In genomic region chr15:40443846-40444245, GRCh38 we compare ENCODE assay signal across 10 cellular contexts. TPM values are rescaled to one million over a fixed set of nuclear protein-coding genes. Genes with fewer than 3 reads are reported as not detected.
DNase-seq lines count a peak whose midpoint lies in the region; ATAC-seq and TF ChIP-seq lines count a peak whose summit lies in the region.
"Had no signal": no experiment of that assay in that cellular context is flagged by ENCODE, and none has a peak within 500 bp of the region (broad histone marks: within the 10 kb centered on the region; RNA-seq: fewer than 3 reads in every experiment).

No MANE protein-coding gene starts in this region.

- H3K27me3 Mint-ChIP-seq in activated CD4-positive, alpha-beta memory T cell treated with anti-CD3 and anti-CD28 coated beads, Interleukin-2, amount 10 ng/mL, durations not matched to agents 7 days and 5 days, result peaks cover 27% of the 10 kb centered on the region
- peaks cover 1% of the 10 kb centered on the region for H3K27me3 Mint-ChIP-seq in activated CD4-positive, alpha-beta memory T cell treated with anti-CD3 and anti-CD28 coated beads for 36 hours
- peaks cover 5% of the 10 kb centered on the region for H3K27me3 Mint-ChIP-seq in glutamatergic neuron (ENCODE audit: unreplicated experiment)

- H3K4me3 ChIP-seq in NT2/D1 (ENCODE audit: insufficient read length, low read depth), result no peak overlapping the region

- intact Hi-C loops in activated CD4-positive, alpha-beta memory T cell treated with anti-CD3 and anti-CD28 coated beads for 36 hours (cut with micrococcal nuclease), result loop anchor here (2.0 to 5.0 kb wide), 2 partner anchors 48 to 63 kb away; no protein-coding TSS in a partner anchor

- no peaks in the 10 kb centered on the region for H3K27me3 ChIP-seq in NT2/D1 (ENCODE audit: insufficient read depth, insufficient read length)

- peaks cover 8% of the 10 kb centered on the region for H3K36me3 Mint-ChIP-seq in activated CD4-positive, alpha-beta memory T cell treated with anti-CD3 and anti-CD28 coated beads, Interleukin-2, amount 10 ng/mL, durations not matched to agents 7 days and 5 days (ENCODE audit: low read depth)
- H3K36me3 Mint-ChIP-seq in activated CD4-positive, alpha-beta memory T cell treated with anti-CD3 and anti-CD28 coated beads for 36 hours, result no peaks in the 10 kb centered on the region
- no peaks in the 10 kb centered on the region for H3K36me3 Mint-ChIP-seq in glutamatergic neuron (ENCODE audit: unreplicated experiment)
- H3K36me3 Mint-ChIP-seq in stimulated activated effector memory CD8-positive, alpha-beta T cell treated with anti-CD3 and anti-CD28 coated beads, Interleukin-12 subunit alpha, Interleukin-12 subunit beta, amount 100 ng/mL, for 72 hours, result peaks cover 7% of the 10 kb centered on the region

- H3K9ac ChIP-seq in NT2/D1 (ENCODE audit: insufficient read length, low read depth), result peak overlapping the region; percentile 79

- POLR2A ChIA-PET in activated CD4-positive, alpha-beta memory T cell treated with anti-CD3 and anti-CD28 coated beads, Interleukin-2, amount 10 ng/mL, durations not matched to agents 7 days and 5 days (lab: Charles Lee), result interaction anchor here (0.9 to 1.6 kb wide), 2 partner anchors 48 to 136 kb away, joined by 4 to 6 read pairs; partner anchors contain the start of gene PLCB2
- POLR2A ChIA-PET in activated CD4-positive, alpha-beta memory T cell treated with anti-CD3 and anti-CD28 coated beads for 36 hours (lab: Charles Lee), result interaction anchor here (1.3 kb wide), 1 partner anchor 11 kb away, joined by 4 read pairs; no protein-coding TSS in a partner anchor

- H3K4me1 ChIP-seq in NT2/D1 (ENCODE audit: insufficient read depth, insufficient read length), result peaks cover 14% of the 10 kb centered on the region

- H3K4me3 Mint-ChIP-seq in activated CD4-positive, alpha-beta memory T cell treated with anti-CD3 and anti-CD28 coated beads, Interleukin-2, amount 10 ng/mL, durations not matched to agents 7 days and 5 days, result peak overlapping the region; percentile 34
- no peak overlapping the region for H3K4me3 Mint-ChIP-seq in activated CD4-positive, alpha-beta memory T cell treated with anti-CD3 and anti-CD28 coated beads for 36 hours
- H3K4me3 Mint-ChIP-seq in glutamatergic neuron (ENCODE audit: unreplicated experiment), result peak overlapping the region; percentile 91
- H3K4me3 Mint-ChIP-seq in stimulated activated effector memory CD8-positive, alpha-beta T cell treated with anti-CD3 and anti-CD28 coated beads, Interleukin-12 subunit alpha, Interleukin-12 subunit beta, amount 100 ng/mL, for 72 hours, result peak overlapping the region; percentile 100

- TF ChIP-seq CTCF in glutamatergic neuron (IDR thresholded peaks at IDR 0.05; ENCODE audit: partially characterized antibody, unreplicated experiment), result no peak

- ATAC-seq in stimulated activated effector memory CD8-positive, alpha-beta T cell treated with anti-CD3 and anti-CD28 coated beads, Interleukin-12 subunit alpha, Interleukin-12 subunit beta, amount 100 ng/mL, for 72 hours, result no peak

- H3K4me1 Mint-ChIP-seq in activated CD4-positive, alpha-beta memory T cell treated with anti-CD3 and anti-CD28 coated beads, Interleukin-2, amount 10 ng/mL, durations not matched to agents 7 days and 5 days, result peaks cover 38% of the 10 kb centered on the region
- H3K4me1 Mint-ChIP-seq in activated CD4-positive, alpha-beta memory T cell treated with anti-CD3 and anti-CD28 coated beads for 36 hours (ENCODE audit: low read depth), result peaks cover 52% of the 10 kb centered on the region
- peaks cover 24% of the 10 kb centered on the region for H3K4me1 Mint-ChIP-seq in glutamatergic neuron (ENCODE audit: low read depth, unreplicated experiment)
- H3K4me1 Mint-ChIP-seq in stimulated activated effector memory CD8-positive, alpha-beta T cell treated with anti-CD3 and anti-CD28 coated beads, Interleukin-12 subunit alpha, Interleukin-12 subunit beta, amount 100 ng/mL, for 72 hours, result peaks cover 53% of the 10 kb centered on the region

- peaks cover 24% of the 10 kb centered on the region for H3K36me3 ChIP-seq in NT2/D1 (ENCODE audit: insufficient read depth, insufficient read length, low read length)

- CTCF ChIA-PET in activated CD4-positive, alpha-beta memory T cell treated with anti-CD3 and anti-CD28 coated beads, Interleukin-2, amount 10 ng/mL, durations not matched to agents 7 days and 5 days (lab: Charles Lee), result interaction anchor here (1.2 to 1.8 kb wide), 2 partner anchors 9 to 125 kb away, joined by 3 to 8 read pairs; partner anchors contain the start of gene RPUSD2
- CTCF ChIA-PET in activated CD4-positive, alpha-beta memory T cell treated with anti-CD3 and anti-CD28 coated beads for 36 hours (lab: Charles Lee), result interaction anchor here (0.8 to 1.6 kb wide), 2 partner anchors 9 to 76 kb away, joined by 3 to 6 read pairs; no protein-coding TSS in a partner anchor

- no peak overlapping the region for H3K27ac Mint-ChIP-seq in activated CD4-positive, alpha-beta memory T cell treated with anti-CD3 and anti-CD28 coated beads, Interleukin-2, amount 10 ng/mL, durations not matched to agents 7 days and 5 days
- H3K27ac Mint-ChIP-seq in activated CD4-positive, alpha-beta memory T cell treated with anti-CD3 and anti-CD28 coated beads for 36 hours, result no peak overlapping the region
- no peak overlapping the region for H3K27ac Mint-ChIP-seq in glutamatergic neuron (ENCODE audit: unreplicated experiment)
- no peak overlapping the region for H3K27ac Mint-ChIP-seq in stimulated activated effector memory CD8-positive, alpha-beta T cell treated with anti-CD3 and anti-CD28 coated beads, Interleukin-12 subunit alpha, Interleukin-12 subunit beta, amount 100 ng/mL, for 72 hours

- H3K9me3 Mint-ChIP-seq in activated CD4-positive, alpha-beta memory T cell treated with anti-CD3 and anti-CD28 coated beads, Interleukin-2, amount 10 ng/mL, durations not matched to agents 7 days and 5 days, result no peaks in the 10 kb centered on the region
- no peaks in the 10 kb centered on the region for H3K9me3 Mint-ChIP-seq in activated CD4-positive, alpha-beta memory T cell treated with anti-CD3 and anti-CD28 coated beads for 36 hours
- H3K9me3 Mint-ChIP-seq in glutamatergic neuron (ENCODE audit: unreplicated experiment), result peaks cover 10% of the 10 kb centered on the region
- H3K9me3 Mint-ChIP-seq in stimulated activated effector memory CD8-positive, alpha-beta T cell treated with anti-CD3 and anti-CD28 coated beads, Interleukin-12 subunit alpha, Interleukin-12 subunit beta, amount 100 ng/mL, for 72 hours, result no peaks in the 10 kb centered on the region

- DNase-seq in activated CD4-positive, alpha-beta memory T cell treated with anti-CD3 and anti-CD28 coated beads, Interleukin-2, amount 10 ng/mL, durations not matched to agents 7 days and 5 days, result no peak
- no peak for DNase-seq in activated CD4-positive, alpha-beta memory T cell treated with anti-CD3 and anti-CD28 coated beads for 36 hours
- DNase-seq in NT2/D1 (ENCODE audit: low read depth, low spot score) (no peak), glutamatergic neuron (no peak), NCI-H526 (lab: John Stamatoyannopoulos, UW) (no peak), AG08396 (ENCODE audit: low spot score) (no peak), dedifferentiated amniotic fluid mesenchymal stem cell (ENCODE audit: extremely low spot score) (no peak)
- DNase-seq in stimulated activated effector memory CD8-positive, alpha-beta T cell treated with anti-CD3 and anti-CD28 coated beads, Interleukin-12 subunit alpha, Interleukin-12 subunit beta, amount 100 ng/mL, for 72 hours (ENCODE audit: low spot score in 2 of 2), result no peak
- DNase-seq: NCI-H1105 treated with DMSO at 0.1 percent for 48 hours, NCI-H510A had no signal

- H3K9me3 ChIP-seq in NT2/D1 (ENCODE audit: insufficient read depth, low read length), result no peaks in the 10 kb centered on the region

RNA-seq across cellular contexts. Expression of gene BAHD1, which starts 3.1 kb away (rescaled TPM):
- 10 to 100 TPM; 26.0 to 27.0 TPM for total RNA-seq in activated CD4-positive, alpha-beta memory T cell treated with anti-CD3 and anti-CD28 coated beads, Interleukin-2, amount 10 ng/mL, durations not matched to agents 7 days and 5 days
- total RNA-seq in activated CD4-positive, alpha-beta memory T cell treated with anti-CD3 and anti-CD28 coated beads for 36 hours, result 10 to 100 TPM; 18.8 to 19.5 TPM
- 29.9 TPM for total RNA-seq in glutamatergic neuron (ENCODE audit: unreplicated experiment)

RNA-seq across cellular contexts. Expression of gene CHST14, which starts 26.9 kb away (rescaled TPM):
- total RNA-seq in activated CD4-positive, alpha-beta memory T cell treated with anti-CD3 and anti-CD28 coated beads, Interleukin-2, amount 10 ng/mL, durations not matched to agents 7 days and 5 days, result 10 to 100 TPM; 13.9 to 15.9 TPM
- total RNA-seq in activated CD4-positive, alpha-beta memory T cell treated with anti-CD3 and anti-CD28 coated beads for 36 hours, result 1 to 10 TPM; 8.2 to 8.7 TPM
- 3.9 TPM for total RNA-seq in glutamatergic neuron (ENCODE audit: unreplicated experiment)

RNA-seq across cellular contexts. Expression of gene IVD, which starts 38.3 kb away (rescaled TPM):
- total RNA-seq in activated CD4-positive, alpha-beta memory T cell treated with anti-CD3 and anti-CD28 coated beads, Interleukin-2, amount 10 ng/mL, durations not matched to agents 7 days and 5 days, result 10 to 100 TPM; 38.1 to 38.4 TPM
- 10 to 100 TPM; 37.3 to 38.7 TPM for total RNA-seq in activated CD4-positive, alpha-beta memory T cell treated with anti-CD3 and anti-CD28 coated beads for 36 hours
- total RNA-seq in glutamatergic neuron (ENCODE audit: unreplicated experiment), result 44.3 TPM
